In genomic region chr18:46675112-46675511, GRCh38 we compare ENCODE assay signal across 21 cellular contexts. TPM values are rescaled to one million over a fixed set of nuclear protein-coding genes. Genes with fewer than 3 reads are reported as not detected.
A peak's percentile ranks its signal among the peaks of the same experiment; 100 is the strongest.
DNase-seq lines count a peak whose midpoint lies in the region; ATAC-seq and TF ChIP-seq lines count a peak whose summit lies in the region.
"Had no signal": no experiment of that assay in that cellular context is flagged by ENCODE, and none has a peak within 500 bp of the region (broad histone marks: within the 10 kb centered on the region; RNA-seq: fewer than 3 reads in every experiment).

No MANE protein-coding gene starts in this region.

- intact Hi-C loops in Panc1 (cut with micrococcal nuclease; ENCODE audit: unreplicated experiment) = no loop called here

- TF ChIP-seq CTCF in Panc1 (IDR thresholded peaks at IDR 0.05) (no peak), glutamatergic neuron (IDR thresholded peaks at IDR 0.05; ENCODE audit: partially characterized antibody, unreplicated experiment) (no peak)

- no peak overlapping the region for H3K14ac ChIP-seq in mesenchymal stem cell (ENCODE audit: low read length in 2 of 2)

- H3K27ac ChIP-seq in Panc1 (ENCODE audit: low read length) (peak overlapping the region; percentile 48; the same call in 1 of the 2 replicates), mesenchymal stem cell (ENCODE audit: low read length, poor library complexity, severe bottlenecking) (no peak overlapping the region)
- H3K27ac ChIP-seq: 22Rv1 had no signal

- no peaks in the 10 kb centered on the region for H3K9me3 ChIP-seq in Panc1 (ENCODE audit: control insufficient read depth, insufficient read depth, low read depth, low read length)
- no peaks in the 10 kb centered on the region for H3K9me3 ChIP-seq in mesenchymal stem cell (ENCODE audit: control insufficient read depth, low read length)

- H3K4me1 Mint-ChIP-seq in glutamatergic neuron (ENCODE audit: low read depth, unreplicated experiment) = peaks cover 12% of the 10 kb centered on the region

- H3K27me3 ChIP-seq in Panc1 (ENCODE audit: control insufficient read depth, insufficient read depth, low read length) (no peaks in the 10 kb centered on the region), mesenchymal stem cell (ENCODE audit: control insufficient read depth in 1 of 2, insufficient read depth in 1 of 2, low read length in 2 of 2) (peaks cover 39 to 58% of the 10 kb centered on the region in 2 experiments)

- H3K36me3 ChIP-seq in Panc1 (ENCODE audit: control insufficient read depth, insufficient read depth, low read length) (no peaks in the 10 kb centered on the region), mesenchymal stem cell (ENCODE audit: control insufficient read depth in 1 of 2, insufficient read depth in 2 of 2, low read depth in 1 of 2, low read length in 2 of 2) (no peaks in the 10 kb centered on the region)

- no peak overlapping the region for H3K9ac ChIP-seq in mesenchymal stem cell (ENCODE audit: low read length)

- H4K8ac ChIP-seq in mesenchymal stem cell (ENCODE audit: low read length) = no peak overlapping the region

- WGBS in mesenchymal stem cell = 81% methylated on average over 1 of the region's 1 CpG

- BruUV-seq in Panc1 (replicated peaks; lab: Mats Ljungman, UMichigan) = no TSS peak

- H2AK5ac ChIP-seq in mesenchymal stem cell (ENCODE audit: low read length, severe bottlenecking) = no peak overlapping the region

- no peak overlapping the region for H3K18ac ChIP-seq in mesenchymal stem cell (ENCODE audit: low read depth in 1 of 2, low read length in 2 of 2)

- H3K27ac Mint-ChIP-seq in glutamatergic neuron (ENCODE audit: unreplicated experiment) = no peak overlapping the region
- H3K27ac Mint-ChIP-seq: CD14-positive monocyte had no signal

- H3K4me2 ChIP-seq in mesenchymal stem cell (ENCODE audit: low read length, poor library complexity, severe bottlenecking) = no peak overlapping the region

- H3K23ac ChIP-seq in mesenchymal stem cell (ENCODE audit: low read length in 2 of 2) = no peak overlapping the region

- in situ Hi-C loops in Panc1 (cut with HindIII; ENCODE audit: low pct_unique_long_range_greater_than_20kb, low sequenced_read_pairs) = no loop called here

- H3K4me3 ChIP-seq in Panc1 (ENCODE audit: low read depth in 2 of 2, low read length in 2 of 2) = no peak overlapping the region
- H3K4me3 ChIP-seq in mesenchymal stem cell (ENCODE audit: insufficient read depth in 1 of 2, low read depth in 1 of 2, low read length in 2 of 2) = no peak overlapping the region

- CTCF ChIA-PET in Panc1 (lab: Charles Lee) = interaction anchor here (0.7 kb wide), 1 partner anchor 17 kb away, joined by 5 read pairs; no protein-coding TSS in a partner anchor

- H2BK5ac ChIP-seq in mesenchymal stem cell (ENCODE audit: low read depth, low read length, poor library complexity, severe bottlenecking) = no peak overlapping the region

- H3K4me1 ChIP-seq in Panc1 (ENCODE audit: control insufficient read depth, insufficient read depth, low read length) (peaks cover 10% of the 10 kb centered on the region), mesenchymal stem cell (ENCODE audit: control insufficient read depth, insufficient read depth, low read depth, low read length) (peaks cover 11% of the 10 kb centered on the region)

- no peak overlapping the region for H2BK15ac ChIP-seq in mesenchymal stem cell (ENCODE audit: low read depth, poor library complexity, severe bottlenecking)

- POLR2A ChIA-PET in Panc1 (lab: Charles Lee) = no interaction called here

- H3K79me1 ChIP-seq in mesenchymal stem cell (replicated peaks; ENCODE audit: low read length, poor library complexity, severe bottlenecking) = no peaks in the 10 kb centered on the region

- H3K36me3 Mint-ChIP-seq in glutamatergic neuron (ENCODE audit: unreplicated experiment) = no peaks in the 10 kb centered on the region
- H3K36me3 Mint-ChIP-seq: CD14-positive monocyte had no signal

- H3K9me3 Mint-ChIP-seq in glutamatergic neuron (ENCODE audit: unreplicated experiment) = peaks cover 3% of the 10 kb centered on the region

- H2BK12ac ChIP-seq in mesenchymal stem cell (ENCODE audit: low read length in 2 of 2) = no peak overlapping the region

- no peak for ATAC-seq in Panc1
- no peak for ATAC-seq in GM21515 (IDR thresholded peaks at IDR 0.05; ENCODE audit: unreplicated experiment)
- ATAC-seq: HCT116 had no signal

- peak; percentile 36 for DNase-seq in NOMO-1 treated with DMSO at 0.1 percent for 48 hours (lab: John Stamatoyannopoulos, UW; ENCODE audit: unreplicated experiment)
- DNase-seq in NOMO-1 treated with dmso at 0.1 percent for 144 hours (lab: John Stamatoyannopoulos, UW; ENCODE audit: unreplicated experiment) = no peak
- peak; percentile 39 for DNase-seq in M059J (ENCODE audit: low read depth)
- no peak for DNase-seq in Panc1 (ENCODE audit: low read depth, low spot score)
- peak; percentile 36 for DNase-seq in mesenchymal stem cell
- no peak for DNase-seq in NCI-H774 (lab: John Stamatoyannopoulos, UW)
- no peak for DNase-seq in glutamatergic neuron
- DNase-seq: ACHN, DMS53, GDM1, Kasumi-1, NCI-H1417 treated with DMSO at 0.1 percent for 48 hours, NCI-H187, NCI-H446, NCI-H526 had no signal

- H3K27me3 Mint-ChIP-seq in glutamatergic neuron (ENCODE audit: unreplicated experiment) = peaks cover 1% of the 10 kb centered on the region

- H2BK120ac ChIP-seq in mesenchymal stem cell (ENCODE audit: low read depth, low read length) = no peak overlapping the region

- no peak overlapping the region for H4K91ac ChIP-seq in mesenchymal stem cell (ENCODE audit: low read length)

- H2AFZ ChIP-seq in mesenchymal stem cell (ENCODE audit: low read depth, low read length) = no peak overlapping the region

- H3K4ac ChIP-seq in mesenchymal stem cell (ENCODE audit: low read depth in 1 of 2, low read length in 2 of 2) = no peak overlapping the region

- H3K4me3 Mint-ChIP-seq in glutamatergic neuron (ENCODE audit: unreplicated experiment) = no peak overlapping the region
- H3K4me3 Mint-ChIP-seq: CD14-positive monocyte had no signal

RNA-seq across cellular contexts. Expression of gene LOXHD1, which starts 18.1 kb away (rescaled TPM):
- total RNA-seq in M059J (2014; rRNA removed; shearing (Covaris generic)) = not detected in 2 replicates
- total RNA-seq in Panc1 (2021; ENCODE audit: unreplicated experiment) (not detected), glutamatergic neuron (ENCODE audit: unreplicated experiment) (not detected)
- polyA plus RNA-seq in Panc1 (2012; ENCODE audit: insufficient read length) = not detected
- not detected for polyA plus RNA-seq in mesenchymal stem cell (2013, experiment 1 of 2)
- polyA plus RNA-seq in mesenchymal stem cell (2013, experiment 2 of 2) = not detected
- total RNA-seq: H1, SK-MEL-5 had no signal

Comparison
In these comparisons a context has a peak if more than half of its experiments do, and no peak if none do; other contexts are left out.
1. DNase-seq: peak in NOMO-1 treated with DMSO at 0.1 percent for 48 hours (single experiment), M059J (single experiment) and mesenchymal stem cell (single experiment); none in NOMO-1 treated with dmso at 0.1 percent for 144 hours (single experiment), Panc1 (single experiment), NCI-H774 (single experiment) and glutamatergic neuron (single experiment).